Comparison of ENCODE assay signal across 19 cellular contexts in the genomic region with DNA sequence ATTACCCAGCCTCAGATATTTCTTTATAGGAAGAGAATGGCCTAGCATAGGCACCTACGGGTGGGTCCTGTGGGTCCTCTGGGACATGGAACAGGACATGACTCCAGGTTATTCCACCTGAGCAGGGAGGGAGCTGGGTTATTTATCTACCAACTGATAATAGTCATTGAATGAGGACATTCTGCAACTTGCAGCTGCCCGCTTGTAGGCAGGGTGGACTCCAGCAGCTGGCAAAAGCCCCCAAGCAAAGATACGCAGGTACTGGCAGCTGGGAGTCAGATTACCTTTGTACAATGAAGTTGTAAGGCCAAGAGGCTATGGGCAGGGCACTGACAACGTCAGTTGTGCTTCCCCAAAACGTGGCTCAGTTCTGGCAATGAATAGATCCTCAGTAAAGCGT. TPM values are rescaled to one million over a fixed set of nuclear protein-coding genes. Genes with fewer than 3 reads are reported as not detected.
DNase-seq lines count a peak whose midpoint lies in the region; ATAC-seq lines count a peak whose summit lies in the region.
"Had no signal": no experiment of that assay in that cellular context is flagged by ENCODE, and none has a peak within 500 bp of the region (broad histone marks: within the 10 kb centered on the region; RNA-seq: fewer than 3 reads in every experiment).

No MANE protein-coding gene starts in this region.

- H3K27me3 ChIP-seq in trophoblast cell (ENCODE audit: insufficient read depth, low read length) = no peaks in the 10 kb centered on the region
- H3K27me3 ChIP-seq: Peyer's patch had no signal

- H4K91ac ChIP-seq in trophoblast cell (ENCODE audit: low read depth, low read length) = no peak overlapping the region

- no peak overlapping the region for H4K12ac ChIP-seq in trophoblast cell (ENCODE audit: low read depth, low read length)

- H2AFZ ChIP-seq in trophoblast cell (ENCODE audit: insufficient read depth, low read length, poor library complexity) = no peak overlapping the region

- peak; percentile 15 for DNase-seq in NCI-H345 (lab: John Stamatoyannopoulos, UW)
- DNase-seq in NCI-H345 treated with DMSO at 0.1 percent for 48 hours (lab: John Stamatoyannopoulos, UW; ENCODE audit: unreplicated experiment) = no peak
- DNase-seq in NCI-H2029 treated with DMSO at 0.1 percent for 48 hours (lab: John Stamatoyannopoulos, UW) = peak; percentile 49
- peak; percentile 50 to 67 for DNase-seq in SHP77 (lab: John Stamatoyannopoulos, UW)
- no peak for DNase-seq in trophoblast cell
- no peak for DNase-seq in CD1c-positive myeloid dendritic cell (ENCODE audit: extremely low spot score)
- no peak for DNase-seq in NOMO-1 treated with dmso at 0.1 percent for 144 hours (lab: John Stamatoyannopoulos, UW; ENCODE audit: unreplicated experiment)
- DNase-seq: DMS79 treated with DMSO at 0.1 percent for 48 hours, GOT3, IMR-90, NCI-H1105 treated with DMSO at 0.1 percent for 48 hours, NCI-H1694 treated with DMSO at 0.1 percent for 48 hours, NCI-H226, NCI-H526 treated with DMSO at 0.1 percent for 48 hours, Peyer's patch had no signal

- peak overlapping the region; percentile 11 for H2BK5ac ChIP-seq in trophoblast cell (ENCODE audit: low read depth, low read length, poor library complexity)

- no peak overlapping the region for H4K8ac ChIP-seq in trophoblast cell (ENCODE audit: low read depth, low read length)

- no peak overlapping the region for H3K14ac ChIP-seq in trophoblast cell (ENCODE audit: low read length)

- no peak overlapping the region for H3K27ac ChIP-seq in trophoblast cell (ENCODE audit: low read depth, low read length)
- H3K27ac ChIP-seq: KMS-11, Peyer's patch had no signal

- no peaks in the 10 kb centered on the region for H3K9me3 ChIP-seq in trophoblast cell (ENCODE audit: insufficient read depth, low read depth, low read length)
- H3K9me3 ChIP-seq: Peyer's patch had no signal

- no peak overlapping the region for H3K18ac ChIP-seq in trophoblast cell (ENCODE audit: low read length)

- no peaks in the 10 kb centered on the region for H3K79me1 ChIP-seq in trophoblast cell (ENCODE audit: low read length)

- no peak overlapping the region for H2BK12ac ChIP-seq in trophoblast cell (ENCODE audit: low read length)

- no CpG with 5 or more reads among the region's 6 CpGs for WGBS in trophoblast cell (ENCODE audit: extremely low coverage, insufficient coverage, insufficient read length)

- H3K4ac ChIP-seq in trophoblast cell (ENCODE audit: low read depth, low read length) = no peak overlapping the region

- H3K79me2 ChIP-seq in trophoblast cell (ENCODE audit: control insufficient read depth, insufficient read depth, low read length, poor library complexity) = no peaks in the 10 kb centered on the region

- H3K36me3 ChIP-seq in trophoblast cell (ENCODE audit: control insufficient read depth in 1 of 2, insufficient read depth in 2 of 2, low read length in 2 of 2) = no peaks in the 10 kb centered on the region
- H3K36me3 ChIP-seq: Peyer's patch had no signal

- no peak overlapping the region for H3K9ac ChIP-seq in trophoblast cell (ENCODE audit: low read length)
- H3K9ac ChIP-seq: KMS-11 had no signal

- H2AK5ac ChIP-seq in trophoblast cell (ENCODE audit: low read length) = no peak overlapping the region

- H3K4me2 ChIP-seq in trophoblast cell (ENCODE audit: low read length) = no peak overlapping the region
- H3K4me2 ChIP-seq: KMS-11 had no signal

- no peak for ATAC-seq in GM19324 (IDR thresholded peaks at IDR 0.05; ENCODE audit: low FRiP score, unreplicated experiment)
- ATAC-seq: GM12878 had no signal

- H3K4me3 ChIP-seq in trophoblast cell (ENCODE audit: low read depth, low read length) = no peak overlapping the region
- H3K4me3 ChIP-seq: GM12878, Peyer's patch had no signal

- H3K23ac ChIP-seq in trophoblast cell (ENCODE audit: low read length) = no peak overlapping the region

- H3K4me1 ChIP-seq in trophoblast cell (ENCODE audit: control insufficient read depth in 1 of 2, insufficient read depth in 2 of 2, low read length in 2 of 2) = no peaks in the 10 kb centered on the region
- H3K4me1 ChIP-seq: Peyer's patch had no signal

- H2BK120ac ChIP-seq in trophoblast cell (ENCODE audit: insufficient read depth, low read length, poor library complexity) = no peak overlapping the region

RNA-seq across cellular contexts. Expression of a gene that starts 1.3 kb away (rescaled TPM):
- not detected in 2 replicates for polyA plus RNA-seq in trophoblast cell (2013)
- polyA plus RNA-seq: CD14-positive monocyte, GM12878, IMR-90 had no signal

RNA-seq across cellular contexts. Expression of a gene that starts 16.4 kb away (rescaled TPM):
- 231 and 244 TPM in 2 replicates for polyA plus RNA-seq in trophoblast cell (2013)

Comparison
In these comparisons a context has a peak if more than half of its experiments do, and no peak if none do; other contexts are left out.
1. DNase-seq: peak in NCI-H345 (single experiment), NCI-H2029 treated with DMSO at 0.1 percent for 48 hours (single experiment) and SHP77 (2 of 2); none in NCI-H345 treated with DMSO at 0.1 percent for 48 hours (single experiment), trophoblast cell (0 of 2), CD1c-positive myeloid dendritic cell (single experiment) and NOMO-1 treated with dmso at 0.1 percent for 144 hours (single experiment).